In genomic region chr20:44271915-44272663, GRCh38 we compare ENCODE assay signal across 2 cellular contexts.
TF ChIP-seq lines count a peak whose summit lies in the region.

No MANE protein-coding gene starts in this region.

TF ChIP-seq in WTC11, 78 proteins besides CTCF, POLR2A, EP300 and RAD21 (continued from another document):
- peak; percentile 15; the same call in 1 of the 2 replicates for TF ChIP-seq ZNF423 (CRISPR knock-in tag; IDR thresholded peaks at IDR 0.05)
- TF ChIP-seq, protein P1, sequence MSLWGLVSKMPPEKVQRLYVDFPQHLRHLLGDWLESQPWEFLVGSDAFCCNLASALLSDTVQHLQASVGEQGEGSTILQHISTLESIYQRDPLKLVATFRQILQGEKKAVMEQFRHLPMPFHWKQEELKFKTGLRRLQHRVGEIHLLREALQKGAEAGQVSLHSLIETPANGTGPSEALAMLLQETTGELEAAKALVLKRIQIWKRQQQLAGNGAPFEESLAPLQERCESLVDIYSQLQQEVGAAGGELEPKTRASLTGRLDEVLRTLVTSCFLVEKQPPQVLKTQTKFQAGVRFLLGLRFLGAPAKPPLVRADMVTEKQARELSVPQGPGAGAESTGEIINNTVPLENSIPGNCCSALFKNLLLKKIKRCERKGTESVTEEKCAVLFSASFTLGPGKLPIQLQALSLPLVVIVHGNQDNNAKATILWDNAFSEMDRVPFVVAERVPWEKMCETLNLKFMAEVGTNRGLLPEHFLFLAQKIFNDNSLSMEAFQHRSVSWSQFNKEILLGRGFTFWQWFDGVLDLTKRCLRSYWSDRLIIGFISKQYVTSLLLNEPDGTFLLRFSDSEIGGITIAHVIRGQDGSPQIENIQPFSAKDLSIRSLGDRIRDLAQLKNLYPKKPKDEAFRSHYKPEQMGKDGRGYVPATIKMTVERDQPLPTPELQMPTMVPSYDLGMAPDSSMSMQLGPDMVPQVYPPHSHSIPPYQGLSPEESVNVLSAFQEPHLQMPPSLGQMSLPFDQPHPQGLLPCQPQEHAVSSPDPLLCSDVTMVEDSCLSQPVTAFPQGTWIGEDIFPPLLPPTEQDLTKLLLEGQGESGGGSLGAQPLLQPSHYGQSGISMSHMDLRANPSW (CRISPR knock-in tag; conservative IDR thresholded peaks at IDR 0.05; ENCODE audit: low read depth): no peak

TF ChIP-seq in HepG2, 621 proteins besides CTCF, POLR2A, EP300 and RAD21:
- no peak for TF ChIP-seq DZIP1 (CRISPR knock-in tag; IDR thresholded peaks at IDR 0.05)
- no peak for TF ChIP-seq ZNF317 (CRISPR knock-in tag; IDR thresholded peaks at IDR 0.05)
- peak; percentile 69 for TF ChIP-seq ATF7 (IDR thresholded peaks at IDR 0.05)
- TF ChIP-seq ATF7 (CRISPR knock-in tag; IDR thresholded peaks at IDR 0.05): no peak
- TF ChIP-seq ARID2 (CRISPR knock-in tag; IDR thresholded peaks at IDR 0.05; ENCODE audit: borderline replicate concordance): no peak
- TF ChIP-seq JUNB (CRISPR knock-in tag; IDR thresholded peaks at IDR 0.05; ENCODE audit: borderline replicate concordance): no peak
- TF ChIP-seq ZSCAN21 (CRISPR knock-in tag; IDR thresholded peaks at IDR 0.05; ENCODE audit: borderline replicate concordance): 0 out of 2 replicates have a peak, but pooled peaks have one; percentile 28
- TF ChIP-seq RBM39 (IDR thresholded peaks at IDR 0.05; ENCODE audit: low read depth, low read length, poor library complexity, severe bottlenecking): no peak
- TF ChIP-seq MAFK (conservative IDR thresholded peaks at IDR 0.05 in 1 of 2, IDR thresholded peaks at IDR 0.05 in 1 of 2; ENCODE audit: low read length in 2 of 2): peak; percentile 39 to 46; a peak in 3 of 4 replicates
- TF ChIP-seq MXI1 (IDR thresholded peaks at IDR 0.05; ENCODE audit: borderline replicate concordance, low read depth, low read length): no peak
